ENCODE assay signal across 1 cellular context in genomic region chr10:62804384-62805138, GRCh38.
TF ChIP-seq lines count a peak whose summit lies in the region.

TSS of gene ADO (plus strand) at chr10:62804720. CDS start at chr10:62805060, 340 bp downstream.

TF ChIP-seq in K562, 482 proteins besides CTCF, POLR2A, EP300 and RAD21 (continued from another document and continues in another):
- no peak for TF ChIP-seq ZBTB2 (IDR thresholded peaks at IDR 0.05)
- TF ChIP-seq KLF6 (CRISPR knock-in tag; IDR thresholded peaks at IDR 0.05; ENCODE audit: borderline replicate concordance): peak; percentile 35; the same call in 1 of the 2 replicates
- TF ChIP-seq OTX1 (CRISPR knock-in tag; IDR thresholded peaks at IDR 0.05): no peak
- peak; percentile 76 for TF ChIP-seq EP400 (IDR thresholded peaks at IDR 0.05)
- no peak for TF ChIP-seq RCOR1 (IDR thresholded peaks at IDR 0.05; ENCODE audit: borderline replicate concordance in 1 of 2, low read depth in 2 of 2, low read length in 2 of 2)
- TF ChIP-seq MBD1 (CRISPR knock-in tag; IDR thresholded peaks at IDR 0.05): no peak
- no peak for TF ChIP-seq ZBTB1 (CRISPR knock-in tag; IDR thresholded peaks at IDR 0.05; ENCODE audit: borderline replicate concordance, low read depth)
- TF ChIP-seq ZNF561 (CRISPR knock-in tag; conservative IDR thresholded peaks at IDR 0.05): no peak
- no peak for TF ChIP-seq PURB (CRISPR knock-in tag; IDR thresholded peaks at IDR 0.05; ENCODE audit: low read depth)
- no peak for TF ChIP-seq HNRNPH1 (optimal IDR thresholded peaks at IDR 0.05; ENCODE audit: low read depth, low read length)
- TF ChIP-seq HDGF (IDR thresholded peaks at IDR 0.05): no peak
- peak; percentile 39 for TF ChIP-seq ZNF175 (CRISPR knock-in tag; IDR thresholded peaks at IDR 0.05; ENCODE audit: low read depth)
- peak in 1 of 2 experiments; percentile 98; a peak in 2 of 4 replicates for TF ChIP-seq ARNT (IDR thresholded peaks at IDR 0.05)
- no peak for TF ChIP-seq PHB2 (IDR thresholded peaks at IDR 0.05; ENCODE audit: low read depth)
- peak; percentile 71 for TF ChIP-seq RB1 (IDR thresholded peaks at IDR 0.05; ENCODE audit: low read depth)
- peak; percentile 54 to 84; a peak in 2 of 4 replicates for TF ChIP-seq SIN3A (IDR thresholded peaks at IDR 0.05; ENCODE audit: borderline replicate concordance in 2 of 2, control insufficient read depth in 1 of 2, low read depth in 2 of 2, low read length in 2 of 2)
- no peak for TF ChIP-seq NCOA4 (IDR thresholded peaks at IDR 0.05; ENCODE audit: partially characterized antibody)
- no peak for TF ChIP-seq TCFL5 (CRISPR knock-in tag; conservative IDR thresholded peaks at IDR 0.05)
- TF ChIP-seq ZNF699 (CRISPR knock-in tag; IDR thresholded peaks at IDR 0.05; ENCODE audit: insufficient replicate concordance): no peak
- no peak for TF ChIP-seq NFE2L1 (tag; IDR thresholded peaks at IDR 0.05; ENCODE audit: borderline replicate concordance, low read depth)
- TF ChIP-seq ETS1 (conservative IDR thresholded peaks at IDR 0.05; ENCODE audit: control insufficient read depth, low read depth, low read length): peak; percentile 64
- 0 out of 2 replicates have a peak, but pooled peaks have one; percentile 28 for TF ChIP-seq KHSRP (IDR thresholded peaks at IDR 0.05)
- TF ChIP-seq THRAP3 (IDR thresholded peaks at IDR 0.05; ENCODE audit: borderline replicate concordance): no peak
- no peak for TF ChIP-seq TAF15 (IDR thresholded peaks at IDR 0.05; ENCODE audit: low read depth, low read length)
- TF ChIP-seq MGA (IDR thresholded peaks at IDR 0.05): peak; percentile 48
- TF ChIP-seq ZNF445 (CRISPR knock-in tag; IDR thresholded peaks at IDR 0.05; ENCODE audit: low read depth): no peak
- no peak for TF ChIP-seq NFATC3 (IDR thresholded peaks at IDR 0.05)
- TF ChIP-seq ZNF347 (CRISPR knock-in tag; IDR thresholded peaks at IDR 0.05; ENCODE audit: low read depth): no peak
- no peak for TF ChIP-seq SLC30A9 (CRISPR knock-in tag; IDR thresholded peaks at IDR 0.05)
- TF ChIP-seq TRIM25 (IDR thresholded peaks at IDR 0.05; ENCODE audit: borderline replicate concordance): no peak
- TF ChIP-seq ZNF324 (CRISPR knock-in tag; IDR thresholded peaks at IDR 0.05): no peak
- TF ChIP-seq ZSCAN29 (IDR thresholded peaks at IDR 0.05): no peak
- no peak for TF ChIP-seq POU5F1 (IDR thresholded peaks at IDR 0.05; ENCODE audit: borderline replicate concordance, low read depth, low read length, partially characterized antibody)
- no peak for TF ChIP-seq TCF7 (IDR thresholded peaks at IDR 0.05; ENCODE audit: borderline replicate concordance)
- TF ChIP-seq ESRRA (IDR thresholded peaks at IDR 0.05; ENCODE audit: borderline replicate concordance, low read depth): no peak; the same call in none of the 2 replicates
- TF ChIP-seq ZNF707 (CRISPR knock-in tag; conservative IDR thresholded peaks at IDR 0.05): no peak
- TF ChIP-seq DPF2 (IDR thresholded peaks at IDR 0.05): no peak
- TF ChIP-seq ZNF79 (CRISPR knock-in tag; IDR thresholded peaks at IDR 0.05; ENCODE audit: low read depth): no peak
- no peak for TF ChIP-seq ZNF217 (CRISPR knock-in tag; IDR thresholded peaks at IDR 0.05)
- TF ChIP-seq CREM (IDR thresholded peaks at IDR 0.05; ENCODE audit: low read depth): peak; percentile 97
- TF ChIP-seq ATF3 (IDR thresholded peaks at IDR 0.05): peak; percentile 27; the same call in 1 of the 2 replicates
- no peak for TF ChIP-seq ATF3 (CRISPR knock-in tag; conservative IDR thresholded peaks at IDR 0.05)
- no peak for TF ChIP-seq THRA (IDR thresholded peaks at IDR 0.05)
- TF ChIP-seq HDAC1 (IDR thresholded peaks at IDR 0.05): peak in 1 of 2 experiments; percentile 55; a peak in 1 of 4 replicates
- no peak for TF ChIP-seq THRB (CRISPR knock-in tag; conservative IDR thresholded peaks at IDR 0.05)
